In the genomic region with DNA sequence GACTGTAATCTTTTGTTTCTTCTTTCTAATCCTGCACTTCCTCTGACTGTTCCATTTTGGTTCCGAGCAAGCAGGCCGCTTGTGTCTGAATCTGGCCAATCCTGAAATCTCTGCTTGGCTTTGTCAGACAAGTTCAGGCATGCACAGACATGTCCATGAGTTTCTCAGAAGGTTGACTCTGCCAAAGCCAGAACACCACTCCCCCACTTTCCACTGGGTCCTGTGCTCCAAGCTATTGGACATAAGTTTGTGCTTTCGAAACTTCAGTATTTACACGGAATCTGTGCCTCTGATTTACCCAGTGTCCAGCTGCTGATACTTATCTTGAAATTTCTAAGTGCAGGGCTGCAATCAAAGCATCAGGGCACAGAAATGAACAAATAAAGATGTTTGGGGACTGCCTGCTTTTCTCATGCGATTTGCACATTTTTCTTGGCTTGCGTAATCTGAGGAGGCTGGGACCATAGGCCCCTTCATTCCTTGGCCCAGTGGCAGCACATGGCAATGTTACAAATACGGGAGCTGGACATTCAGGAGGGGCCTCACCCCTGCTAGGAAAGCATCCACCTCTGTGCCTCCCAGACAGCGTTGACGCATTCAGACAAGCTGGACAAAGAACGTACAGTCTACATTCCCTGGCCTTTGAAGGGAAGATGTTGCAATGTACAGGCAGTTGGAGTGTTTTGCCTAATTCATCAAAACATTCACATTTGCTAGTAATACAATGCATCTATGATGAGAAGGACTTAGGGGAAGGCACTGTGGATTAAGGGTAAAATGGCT, we compare ENCODE assay signal across 9 cellular contexts.
A peak's percentile ranks its signal among the peaks of the same experiment; 100 is the strongest.
DNase-seq lines count a peak whose midpoint lies in the region; ATAC-seq and TF ChIP-seq lines count a peak whose summit lies in the region.
"Had no signal": no experiment of that assay in that cellular context is flagged by ENCODE, and none has a peak within 500 bp of the region (broad histone marks: within the 10 kb centered on the region; RNA-seq: fewer than 3 reads in every experiment).

No MANE protein-coding gene starts in this region.

- intact Hi-C loops in Right ventricle myocardium superior (cut with DNase I), result no loop called here

- in situ Hi-C loops in GM13977 (cut with MboI; ENCODE audit: low pct_unique_long_range_greater_than_20kb, low sequenced_read_pairs, unreplicated experiment), result no loop called here

- peak; percentile 87 for DNase-seq in GM03348 (ENCODE audit: low spot score)
- no peak for DNase-seq in SK-N-MC (ENCODE audit: low read depth, low spot score)
- DNase-seq in Right ventricle myocardium superior, result peak; percentile 86
- DNase-seq in putamen (ENCODE audit: low spot score), result peak; percentile 3
- no peak for DNase-seq in KG1 (lab: John Stamatoyannopoulos, UW)
- no peak for DNase-seq in GM13977 (ENCODE audit: low spot score)
- no peak for DNase-seq in NCI-H524 (lab: John Stamatoyannopoulos, UW)
- DNase-seq: activated CD4-positive, CD25-positive, alpha-beta regulatory T cell treated with anti-CD3 and anti-CD28 coated beads, Interleukin-2, amount 50 U/mL, for 72 hours had no signal

- no peak overlapping the region for H3K4me3 ChIP-seq in SK-N-MC

- no peak for TF ChIP-seq CTCF in GM13977 (IDR thresholded peaks at IDR 0.05; ENCODE audit: extremely low read depth, insufficient read depth, missing control alignments)

- H3K36me3 ChIP-seq in SK-N-MC (ENCODE audit: insufficient read depth, low read length), result no peaks in the 10 kb centered on the region

- no peaks in the 10 kb centered on the region for H3K9me3 ChIP-seq in SK-N-MC (ENCODE audit: low read depth, low read length)

- ATAC-seq in Right ventricle myocardium superior (ENCODE audit: poor library complexity) (peak; percentile 95), HG03045 (IDR thresholded peaks at IDR 0.05; ENCODE audit: unreplicated experiment) (no peak)

- no peak overlapping the region for H3K9ac ChIP-seq in SK-N-MC (ENCODE audit: insufficient read length)

- peak overlapping the region; percentile 44; the same call in 1 of the 2 replicates for H3K27ac ChIP-seq in SK-N-MC

Comparison
In these comparisons a context has a peak if more than half of its experiments do, and no peak if none do; other contexts are left out.
1. DNase-seq: peak in GM03348 (single experiment), Right ventricle myocardium superior (single experiment) and putamen (single experiment); none in SK-N-MC (single experiment), KG1 (single experiment), GM13977 (single experiment) and NCI-H524 (0 of 2).